Comparison of ENCODE assay signal across 36 cellular contexts in the genomic region with DNA sequence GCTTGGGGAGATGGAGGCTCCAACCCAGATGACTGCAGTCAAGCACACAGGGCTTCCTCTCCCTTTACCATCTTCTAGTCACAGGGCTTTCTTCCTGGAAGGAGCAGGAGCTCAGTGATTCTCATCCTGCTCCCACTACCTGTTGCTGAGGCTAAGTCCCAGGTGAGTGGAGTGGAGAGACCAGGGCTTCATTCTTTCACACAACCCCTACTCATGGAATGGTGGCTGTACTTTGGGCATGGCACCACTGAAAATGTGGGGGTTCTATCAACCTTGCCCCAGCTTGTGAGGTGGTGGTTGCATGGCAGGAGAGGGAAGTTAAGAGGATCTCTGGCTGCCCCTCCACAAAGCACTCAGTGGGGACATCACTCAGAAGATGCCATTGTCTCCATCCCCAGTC.
"Had no signal": no experiment of that assay in that cellular context is flagged by ENCODE, and none has a peak within 500 bp of the region (broad histone marks: within the 10 kb centered on the region; RNA-seq: fewer than 3 reads in every experiment).

No MANE protein-coding gene starts in this region.

- H3K9me3 ChIP-seq: MG63 had no signal

- DNase-seq: Karpas-422, Kasumi-1, KG1, MG63, MM.1S, MV-4-11, NCI-H1048, NCI-H1092, NCI-H1092 treated with DMSO at 0.1 percent for 48 hours, NCI-H1105, NCI-H1105 treated with DMSO at 0.1 percent for 48 hours, NCI-H1417, NCI-H1417 treated with DMSO at 0.1 percent for 48 hours, NCI-H1436, NCI-H1436 treated with DMSO at 0.1 percent for 48 hours, NCI-H146, NCI-H1694, NCI-H1694 treated with DMSO at 0.1 percent for 48 hours, NCI-H187, NCI-H187 treated with DMSO at 0.1 percent for 48 hours, NCI-H1930, NCI-H2029, NCI-H2029 treated with DMSO at 0.1 percent for 48 hours, NCI-H2081, NCI-H2081 treated with DMSO at 0.1 percent for 48 hours, NCI-H2107, NCI-H2171, NCI-H2171 treated with DMSO at 0.1 percent for 48 hours, NCI-H2227 treated with DMSO at 0.1 percent for 48 hours, NCI-H226, NCI-H345, NCI-H446, NCI-H446 treated with DMSO at 0.1 percent for 48 hours, NCI-H510A, NCI-H510A treated with DMSO at 0.1 percent for 48 hours had no signal

- H3K27ac ChIP-seq: KMS-11 had no signal

- H3K36me3 ChIP-seq: MG63 had no signal

- H3K27me3 ChIP-seq: MG63 had no signal

- H3K4me3 ChIP-seq: MG63 had no signal
